14 cellular contexts compared by ENCODE assay signal in genomic region chr6:62652692-62653328, GRCh38.
A peak's percentile ranks its signal among the peaks of the same experiment; 100 is the strongest.
DNase-seq lines count a peak whose midpoint lies in the region; ATAC-seq, FAIRE-seq and TF ChIP-seq lines count a peak whose summit lies in the region.
"Had no signal": no experiment of that assay in that cellular context is flagged by ENCODE, and none has a peak within 500 bp of the region (broad histone marks: within the 10 kb centered on the region; RNA-seq: fewer than 3 reads in every experiment).

No MANE protein-coding gene starts in this region.

- TF ChIP-seq EP300 in HepG2 (IDR thresholded peaks at IDR 0.05; ENCODE audit: low read depth in 2 of 2, low read length in 2 of 2) (no peak), HepG2 (CRISPR knock-in tag; IDR thresholded peaks at IDR 0.05; ENCODE audit: borderline replicate concordance) (no peak)

- no peak for TF ChIP-seq POLR2A in HepG2 (IDR thresholded peaks at IDR 0.05; ENCODE audit: insufficient read depth in 1 of 2, low read depth in 2 of 2, low read length in 2 of 2)
- TF ChIP-seq POLR2A in right lobe of liver (IDR thresholded peaks at IDR 0.05), result no peak
- TF ChIP-seq POLR2A in GM12891 (IDR thresholded peaks at IDR 0.05; ENCODE audit: low read depth, low read length), result no peak

- DNase-seq in HepG2 (ENCODE audit: low spot score) (no peak), right lobe of liver (no peak), amniotic epithelial cell (ENCODE audit: low read depth) (peak; percentile 47), fibroblast of the aortic adventitia (ENCODE audit: low read depth) (peak; percentile 5), NOMO-1 treated with DMSO at 0.1 percent for 48 hours (lab: John Stamatoyannopoulos, UW; ENCODE audit: unreplicated experiment) (no peak), HT-29 (ENCODE audit: low spot score) (no peak), GM12891 (ENCODE audit: insufficient read length, low spot score) (no peak)
- DNase-seq: glutamatergic neuron, NCI-H1436, NCI-H345, spleen, stomach had no signal

- H3K4me2 ChIP-seq in HepG2 (ENCODE audit: low read depth, low read length), result no peak overlapping the region

- no peak for TF ChIP-seq RAD21 in HepG2 (CRISPR knock-in tag; IDR thresholded peaks at IDR 0.05)

- 0% methylated on average over 2 of the region's 2 CpGs for WGBS in HepG2 (ENCODE audit: low lambda C conversion rate)
- 50% methylated on average over 1 of the region's 2 CpGs for WGBS in right lobe of liver (ENCODE audit: insufficient coverage, low coverage, low lambda C conversion rate, missing lambda C conversion rate)

- H3K9ac ChIP-seq in HepG2 (ENCODE audit: insufficient read depth, low read depth, low read length), result no peak overlapping the region

- H4K20me1 ChIP-seq in HepG2 (ENCODE audit: insufficient read depth, low read length), result no peaks in the 10 kb centered on the region

- in situ Hi-C loops in HepG2 (cut with HindIII; ENCODE audit: extremely low pct_ligation_motif_present, low pct_unique_long_range_greater_than_20kb), result no loop called here

- H3K79me2 ChIP-seq in HepG2 (ENCODE audit: insufficient read depth, low read length), result no peaks in the 10 kb centered on the region

- no peaks in the 10 kb centered on the region for H3K36me3 ChIP-seq in HepG2 (replicated peaks in 1 of 2; ENCODE audit: control insufficient read depth in 1 of 2, insufficient read depth in 2 of 2, low read length in 2 of 2)
- no peaks in the 10 kb centered on the region for H3K36me3 ChIP-seq in right lobe of liver
- H3K36me3 ChIP-seq: spleen, stomach had no signal

- intact Hi-C loops in HepG2 (cut with micrococcal nuclease; ENCODE audit: unreplicated experiment) (no loop called here), right lobe of liver (cut with DNase I) (no loop called here)

- FAIRE-seq in HepG2 (lab: Jason Lieb, UNC) (no peak), GM12891 (lab: Jason Lieb, UNC) (no peak)

- POLR2A ChIA-PET in HepG2 (lab: Yijun Ruan, JAX), result no interaction called here

- H3K4me1 ChIP-seq in HepG2 (ENCODE audit: insufficient read depth, low read length) (no peaks in the 10 kb centered on the region), right lobe of liver (no peaks in the 10 kb centered on the region)
- H3K4me1 ChIP-seq: spleen, stomach had no signal

- H3K27ac ChIP-seq in HepG2 (ENCODE audit: extremely low read length, insufficient read depth, low read length), result no peak overlapping the region
- no peak overlapping the region for H3K27ac ChIP-seq in right lobe of liver
- H3K27ac ChIP-seq: spleen, stomach, VCaP had no signal

- no peak overlapping the region for H3K4me3 ChIP-seq in HepG2 (replicated peaks in 1 of 3; ENCODE audit: insufficient read depth in 1 of 3, low read depth in 2 of 3, low read length in 3 of 3)
- no peak overlapping the region for H3K4me3 ChIP-seq in right lobe of liver
- no peak overlapping the region for H3K4me3 ChIP-seq in fibroblast of the aortic adventitia (ENCODE audit: low read depth, low read length)
- H3K4me3 ChIP-seq: spleen, stomach had no signal

- no TSS peak for BruUV-seq in HepG2 (replicated peaks; lab: Mats Ljungman, UMichigan)

- no peak overlapping the region for H2AFZ ChIP-seq in HepG2 (ENCODE audit: low read length)

- CTCF ChIA-PET in HepG2 (lab: Yijun Ruan, JAX; ENCODE audit: low intra/inter-chr PET ratio, low total read pairs), result no interaction called here

- H3K9me3 ChIP-seq in HepG2 (ENCODE audit: low read length) (peaks cover 73% of the 10 kb centered on the region), right lobe of liver (peaks cover 0 to 15% (median 0%) of the 10 kb centered on the region in 4 donors)

- H3K27me3 ChIP-seq in HepG2 (ENCODE audit: control insufficient read depth in 1 of 2, insufficient read depth in 2 of 2, low read length in 2 of 2) (no peaks in the 10 kb centered on the region), right lobe of liver (no peaks in the 10 kb centered on the region)
- H3K27me3 ChIP-seq: spleen, stomach had no signal

- no peak for ATAC-seq in HepG2
- no peak for ATAC-seq in right lobe of liver
- no peak for ATAC-seq in GM18502 (IDR thresholded peaks at IDR 0.05; ENCODE audit: poor library complexity, unreplicated experiment)

- TF ChIP-seq CTCF in HepG2 (CRISPR knock-in tag; IDR thresholded peaks at IDR 0.05) (no peak), right lobe of liver (IDR thresholded peaks at IDR 0.05) (no peak), fibroblast of the aortic adventitia (IDR thresholded peaks at IDR 0.05; ENCODE audit: insufficient read depth, low read length) (no peak)

TF ChIP-seq in HepG2, 621 proteins besides CTCF, POLR2A, EP300 and RAD21 (continues in another document):
- TF ChIP-seq ZNF790 (CRISPR knock-in tag; IDR thresholded peaks at IDR 0.05; ENCODE audit: borderline replicate concordance) (no peak), ZNF362 (CRISPR knock-in tag; IDR thresholded peaks at IDR 0.05; ENCODE audit: borderline replicate concordance) (no peak), PCBP1 (IDR thresholded peaks at IDR 0.05; ENCODE audit: borderline replicate concordance, low read depth, low read length) (no peak), NCOR1 (IDR thresholded peaks at IDR 0.05; ENCODE audit: borderline replicate concordance, low read length) (no peak), ZNF383 (CRISPR knock-in tag; IDR thresholded peaks at IDR 0.05; ENCODE audit: borderline replicate concordance) (no peak), RARG (CRISPR knock-in tag; IDR thresholded peaks at IDR 0.05; ENCODE audit: low read depth) (no peak), RBFOX2 (IDR thresholded peaks at IDR 0.05; ENCODE audit: low read depth, low read length) (no peak), AGO2 (optimal IDR thresholded peaks at IDR 0.05; ENCODE audit: low read depth, low read length) (no peak), XBP1 (CRISPR knock-in tag; IDR thresholded peaks at IDR 0.05) (no peak), NFE2L2 (IDR thresholded peaks at IDR 0.05; ENCODE audit: low read length) (no peak), RBM39 (IDR thresholded peaks at IDR 0.05; ENCODE audit: low read depth, low read length, poor library complexity, severe bottlenecking) (no peak)

TF ChIP-seq in GM12891, 5 proteins besides CTCF, POLR2A, EP300 and RAD21:
- TF ChIP-seq POLR2AphosphoS5 (IDR thresholded peaks at IDR 0.05; ENCODE audit: low read depth, low read length), result no peak
- TF ChIP-seq SPI1 (IDR thresholded peaks at IDR 0.05; ENCODE audit: low read depth, low read length), result no peak
- TF ChIP-seq TAF1 (IDR thresholded peaks at IDR 0.05; ENCODE audit: low read depth, low read length), result no peak
- no peak for TF ChIP-seq POU2F2 (IDR thresholded peaks at IDR 0.05; ENCODE audit: low read depth, low read length)
- no peak for TF ChIP-seq PAX5 (IDR thresholded peaks at IDR 0.05; ENCODE audit: insufficient read depth, low read length, severe bottlenecking)

Comparison
In these comparisons a context has a peak if more than half of its experiments do, and no peak if none do; other contexts are left out.
1. DNase-seq: peak in amniotic epithelial cell (single experiment) and fibroblast of the aortic adventitia (single experiment); none in HepG2 (single experiment), right lobe of liver (0 of 3), NOMO-1 treated with DMSO at 0.1 percent for 48 hours (single experiment), HT-29 (single experiment) and GM12891 (single experiment).